ENCODE assay signal across 1 cellular context in genomic region chr1:32962248-32962896, GRCh38.
TF ChIP-seq lines count a peak whose summit lies in the region.

No MANE protein-coding gene starts in this region.

TF ChIP-seq in GM12878, 131 proteins besides CTCF, POLR2A, EP300 and RAD21 (continued from another document):
- TF ChIP-seq ETV6 (conservative IDR thresholded peaks at IDR 0.05 in 1 of 2, IDR thresholded peaks at IDR 0.05 in 1 of 2; ENCODE audit: borderline replicate concordance in 1 of 2, low read depth in 1 of 2) = no peak
- peak; percentile 51; the same call in 1 of the 2 replicates for TF ChIP-seq NFIC (IDR thresholded peaks at IDR 0.05; ENCODE audit: low read depth, low read length)
- TF ChIP-seq POU2F2 (IDR thresholded peaks at IDR 0.05; ENCODE audit: borderline replicate concordance, low read depth, low read length) = no peak
- no peak for TF ChIP-seq SIN3A (IDR thresholded peaks at IDR 0.05; ENCODE audit: low read depth, low read length)
- no peak for TF ChIP-seq RB1 (IDR thresholded peaks at IDR 0.05; ENCODE audit: borderline replicate concordance)
- TF ChIP-seq RUNX3 (IDR thresholded peaks at IDR 0.05; ENCODE audit: low read length) = peak; percentile 97
- peak; percentile 64; the same call in 1 of the 2 replicates for TF ChIP-seq RELB (IDR thresholded peaks at IDR 0.05; ENCODE audit: low read depth)
- TF ChIP-seq HDGF (IDR thresholded peaks at IDR 0.05) = no peak
- no peak for TF ChIP-seq NR2C2 (IDR thresholded peaks at IDR 0.05; ENCODE audit: borderline replicate concordance, control insufficient read depth, insufficient read length, low read depth)
- TF ChIP-seq ASH2L (IDR thresholded peaks at IDR 0.05; ENCODE audit: borderline replicate concordance, low read depth) = no peak
- no peak for TF ChIP-seq NRF1 (conservative IDR thresholded peaks at IDR 0.05; ENCODE audit: low read depth, low read length)
- peak; percentile 22; the same call in 1 of the 2 replicates for TF ChIP-seq DPF2 (IDR thresholded peaks at IDR 0.05)
- no peak for TF ChIP-seq LARP7 (IDR thresholded peaks at IDR 0.05)
- TF ChIP-seq BCL11A (IDR thresholded peaks at IDR 0.05; ENCODE audit: low read depth, low read length) = no peak
- TF ChIP-seq RBBP5 (conservative IDR thresholded peaks at IDR 0.05) = no peak
- no peak for TF ChIP-seq YBX1 (IDR thresholded peaks at IDR 0.05)
- no peak for TF ChIP-seq MEF2B (IDR thresholded peaks at IDR 0.05; ENCODE audit: partially characterized antibody, poor library complexity, severe bottlenecking)
- TF ChIP-seq IKZF2 (IDR thresholded peaks at IDR 0.05) = peak; percentile 68 to 69; a peak in 2 of 4 replicates
- no peak for TF ChIP-seq ZNF24 (IDR thresholded peaks at IDR 0.05)
- no peak for TF ChIP-seq CREB1 (IDR thresholded peaks at IDR 0.05; ENCODE audit: low read depth)
- TF ChIP-seq BCL3 (IDR thresholded peaks at IDR 0.05; ENCODE audit: borderline replicate concordance, insufficient read depth, low read depth, low read length, poor library complexity, severe bottlenecking) = no peak
- TF ChIP-seq NKRF (conservative IDR thresholded peaks at IDR 0.05) = no peak; the same call in 1 of the 2 replicates
- TF ChIP-seq PAX5 (IDR thresholded peaks at IDR 0.05; ENCODE audit: borderline replicate concordance, low read depth, low read length) = no peak
- TF ChIP-seq STAT3 (IDR thresholded peaks at IDR 0.05; ENCODE audit: low read depth, low read length) = 0 out of 2 replicates have a peak, but pooled peaks have one; percentile 17
- TF ChIP-seq ZSCAN29 (IDR thresholded peaks at IDR 0.05) = no peak
- TF ChIP-seq MEF2A (IDR thresholded peaks at IDR 0.05; ENCODE audit: insufficient read depth, low read depth, low read length) = no peak
- no peak for TF ChIP-seq MAX (IDR thresholded peaks at IDR 0.05; ENCODE audit: low read depth, low read length)
- TF ChIP-seq SKIL (IDR thresholded peaks at IDR 0.05; ENCODE audit: low read depth, poor library complexity, severe bottlenecking) = peak; percentile 66
- TF ChIP-seq BRCA1 (IDR thresholded peaks at IDR 0.05; ENCODE audit: low read depth, low read length) = no peak
- no peak for TF ChIP-seq NBN (IDR thresholded peaks at IDR 0.05)
- TF ChIP-seq BACH1 (IDR thresholded peaks at IDR 0.05; ENCODE audit: borderline replicate concordance) = no peak
- TF ChIP-seq MLLT1 (IDR thresholded peaks at IDR 0.05) = peak; percentile 67; the same call in 1 of the 2 replicates
- TF ChIP-seq MYC (IDR thresholded peaks at IDR 0.05; ENCODE audit: insufficient read depth, insufficient read length, insufficient replicate concordance, low read length, severe bottlenecking) = no peak
- peak; percentile 77 for TF ChIP-seq CBFB (IDR thresholded peaks at IDR 0.05; ENCODE audit: low read depth)
- TF ChIP-seq SMC3 (IDR thresholded peaks at IDR 0.05; ENCODE audit: borderline replicate concordance, low read length) = no peak
- TF ChIP-seq ATF7 (IDR thresholded peaks at IDR 0.05; ENCODE audit: low read depth) = no peak
- TF ChIP-seq TCF12 (IDR thresholded peaks at IDR 0.05; ENCODE audit: low read depth, low read length) = no peak
- TF ChIP-seq USF2 (IDR thresholded peaks at IDR 0.05; ENCODE audit: borderline replicate concordance, low read depth, low read length) = no peak
- TF ChIP-seq RFX5 (IDR thresholded peaks at IDR 0.05; ENCODE audit: low read depth, low read length) = no peak
- TF ChIP-seq WRNIP1 (IDR thresholded peaks at IDR 0.05; ENCODE audit: borderline replicate concordance, low read depth, low read length) = no peak
- no peak for TF ChIP-seq RAD51 (IDR thresholded peaks at IDR 0.05)
- TF ChIP-seq ZNF217 (IDR thresholded peaks at IDR 0.05) = no peak
- TF ChIP-seq TCF7 (IDR thresholded peaks at IDR 0.05; ENCODE audit: borderline replicate concordance) = no peak
TF ChIP-seq in GM12878: peak in this region for 13.
